ENCODE assay signal across 10 cellular contexts in the genomic region with DNA sequence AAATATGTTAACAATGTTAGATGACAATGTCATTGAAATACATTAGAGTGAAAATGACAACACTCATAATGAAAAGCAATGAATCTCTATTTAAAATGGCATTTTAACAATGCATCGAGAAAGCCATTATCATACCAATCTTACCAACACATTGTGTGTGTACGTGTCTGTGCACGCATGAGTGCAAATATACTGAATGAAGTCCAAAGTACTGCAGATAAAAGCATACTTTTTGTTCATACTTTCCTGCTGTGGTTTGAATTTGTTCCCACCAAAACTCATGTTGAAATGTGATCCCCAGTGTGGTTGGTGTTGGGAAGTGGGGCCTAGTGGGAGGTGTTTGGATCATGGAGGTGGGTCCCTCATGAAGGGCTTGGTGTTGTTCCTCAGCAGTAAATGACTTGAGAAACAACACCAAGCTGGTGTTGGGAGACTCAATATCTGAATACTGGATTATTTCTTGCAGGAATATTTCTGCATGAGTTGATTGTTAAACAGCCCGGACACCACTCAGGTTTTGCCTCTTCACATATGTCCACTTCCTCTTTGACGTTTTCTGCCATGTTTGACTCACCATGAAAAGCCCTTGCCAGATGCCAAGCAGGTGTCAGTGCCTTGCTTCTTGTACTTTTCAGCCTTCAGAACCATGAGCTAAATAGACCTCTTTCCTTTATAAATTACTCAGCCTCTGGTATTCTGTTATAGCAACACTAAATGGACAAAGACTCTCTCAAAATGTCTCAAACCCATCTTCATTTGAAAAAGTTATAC. TPM values are rescaled to one million over a fixed set of nuclear protein-coding genes. Genes with fewer than 3 reads are reported as not detected.
DNase-seq lines count a peak whose midpoint lies in the region; ATAC-seq and FAIRE-seq lines count a peak whose summit lies in the region.
"Had no signal": no experiment of that assay in that cellular context is flagged by ENCODE, and none has a peak within 500 bp of the region (broad histone marks: within the 10 kb centered on the region; RNA-seq: fewer than 3 reads in every experiment).

No MANE protein-coding gene starts in this region.

- H2BK15ac ChIP-seq in neuronal stem cell (ENCODE audit: low read length): no peak overlapping the region

- no peak overlapping the region for H2AK5ac ChIP-seq in neuronal stem cell (ENCODE audit: low read depth, low read length)

- H3K18ac ChIP-seq in neuronal stem cell (ENCODE audit: low read length): no peak overlapping the region

- no peak overlapping the region for H3K9ac ChIP-seq in neuronal stem cell (ENCODE audit: low read depth, low read length, poor library complexity)

- H3K79me1 ChIP-seq in neuronal stem cell (ENCODE audit: low read depth, low read length): no peaks in the 10 kb centered on the region

- H3K4me3 ChIP-seq in neuronal stem cell (ENCODE audit: low read length in 2 of 2): no peak overlapping the region

- DNase-seq in RPMI8226 (peak; percentile 50), neuronal stem cell (ENCODE audit: low spot score) (no peak), frontal cortex (ENCODE audit: low spot score in 2 of 2) (no peak), superior temporal gyrus (ENCODE audit: extremely low spot score) (no peak), KG1 (lab: John Stamatoyannopoulos, UW) (no peak)
- DNase-seq: activated CD4-positive, alpha-beta memory T cell treated with anti-CD3 and anti-CD28 coated beads for 36 hours; H7 had no signal

- no peak overlapping the region for H3K14ac ChIP-seq in neuronal stem cell (ENCODE audit: low read length)

- peaks cover 0 to 31% of the 10 kb centered on the region in 2 donors for H3K4me1 ChIP-seq in neuronal stem cell (ENCODE audit: control insufficient read depth in 2 of 2, insufficient read depth in 1 of 2, low read depth in 1 of 2, low read length in 2 of 2)

- no peak overlapping the region for H2BK5ac ChIP-seq in neuronal stem cell (ENCODE audit: low read length)

- no peak overlapping the region for H3K27ac ChIP-seq in neuronal stem cell (replicated peaks; ENCODE audit: low read length)

- ATAC-seq in GM18858 (IDR thresholded peaks at IDR 0.05; ENCODE audit: unreplicated experiment) (peak; percentile 19), HG03039 (IDR thresholded peaks at IDR 0.05; ENCODE audit: unreplicated experiment) (peak; percentile 26), GM19324 (IDR thresholded peaks at IDR 0.05; ENCODE audit: low FRiP score, unreplicated experiment) (no peak)

- no CpG with 5 or more reads among the region's 5 CpGs for WGBS in neuronal stem cell (ENCODE audit: extremely low coverage in 2 of 2, insufficient read length in 2 of 2, insufficient replicate concordance in 1 of 2), 2 donors

- no peaks in the 10 kb centered on the region for H3K36me3 ChIP-seq in neuronal stem cell (replicated peaks in 1 of 2; ENCODE audit: control insufficient read depth in 2 of 2, insufficient read depth in 2 of 2, low read length in 2 of 2)

- no peak overlapping the region for H2BK12ac ChIP-seq in neuronal stem cell (ENCODE audit: low read length)

- H3K4me2 ChIP-seq in neuronal stem cell (ENCODE audit: insufficient read depth, low read length, poor library complexity, severe bottlenecking): no peak overlapping the region

- no peak for FAIRE-seq in frontal cortex (lab: Jason Lieb, UNC)

- peaks cover 0 to 6% (median 0%) of the 10 kb centered on the region in 3 experiments for H3K27me3 ChIP-seq in neuronal stem cell (ENCODE audit: control insufficient read depth in 3 of 3, insufficient read depth in 3 of 3, low read depth in 1 of 3, low read length in 3 of 3)

- H2BK120ac ChIP-seq in neuronal stem cell (ENCODE audit: low read depth, low read length): no peak overlapping the region

- no peak overlapping the region for H4K8ac ChIP-seq in neuronal stem cell (ENCODE audit: low read depth, low read length)

- H2AFZ ChIP-seq in neuronal stem cell (ENCODE audit: low read length): peak overlapping the region; percentile 6

- H3K23ac ChIP-seq in neuronal stem cell (ENCODE audit: low read depth, low read length, poor library complexity): no peak overlapping the region

- no peak overlapping the region for H4K91ac ChIP-seq in neuronal stem cell (ENCODE audit: low read depth, low read length, poor library complexity)

- no peak overlapping the region for H3K4ac ChIP-seq in neuronal stem cell (ENCODE audit: low read length)

- no peaks in the 10 kb centered on the region for H3K9me3 ChIP-seq in neuronal stem cell (replicated peaks in 1 of 2; ENCODE audit: control insufficient read depth in 2 of 2, insufficient read depth in 1 of 2, low read depth in 1 of 2, low read length in 2 of 2)

RNA-seq across cellular contexts. Expression of gene MACC1, which starts 24.5 kb away (rescaled TPM):
- polyA plus RNA-seq in neuronal stem cell (2013, experiment 1 of 2): 0.42 TPM
- 0.44 TPM for polyA plus RNA-seq in neuronal stem cell (2013, experiment 2 of 2)
- 0.41 TPM for total RNA-seq in frontal cortex
